ENCODE assay signal across 8 cellular contexts in the genomic region with DNA sequence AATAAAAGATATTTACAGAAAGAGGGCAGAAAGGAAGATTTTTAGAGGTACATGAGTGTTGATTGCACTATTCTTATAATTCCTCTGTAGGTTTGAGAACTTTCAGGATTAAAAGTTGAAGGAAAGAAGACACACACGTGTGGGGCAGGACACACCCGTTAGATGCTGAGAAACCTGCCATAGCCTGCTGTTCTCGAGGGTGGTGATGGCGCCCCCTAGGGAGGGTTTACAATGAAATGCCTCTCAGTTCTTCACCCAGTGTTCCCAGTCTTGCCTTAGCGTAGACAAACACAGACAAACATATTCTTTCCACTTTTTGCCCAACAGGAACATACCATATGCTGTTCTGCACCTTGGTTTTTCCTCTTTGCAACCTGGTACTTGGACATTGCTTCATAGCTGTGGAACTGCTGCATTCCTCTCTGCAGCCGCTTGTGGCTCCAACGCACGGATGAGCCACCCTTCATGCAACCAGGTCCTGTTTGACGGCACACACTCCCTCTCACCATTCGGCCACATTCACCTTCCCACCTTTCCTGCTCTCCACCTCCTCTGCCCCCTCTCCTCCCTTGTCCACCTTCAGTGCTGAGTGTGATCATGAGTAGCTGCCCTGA. TPM values are rescaled to one million over a fixed set of nuclear protein-coding genes. Genes with fewer than 3 reads are reported as not detected.
DNase-seq lines count a peak whose midpoint lies in the region; ATAC-seq, FAIRE-seq and TF ChIP-seq lines count a peak whose summit lies in the region.

No MANE protein-coding gene starts in this region.

- no peak overlapping the region for H3K4me3 ChIP-seq in endothelial cell of umbilical vein (replicated peaks in 1 of 3; ENCODE audit: insufficient read depth in 1 of 3, low read depth in 1 of 3, low read length in 3 of 3)

- H3K9me3 ChIP-seq in endothelial cell of umbilical vein (replicated peaks; ENCODE audit: control insufficient read depth, insufficient read depth, low read length), result no peaks in the 10 kb centered on the region

- H3K79me2 ChIP-seq in endothelial cell of umbilical vein (ENCODE audit: control insufficient read depth, insufficient read depth, low read length), result no peaks in the 10 kb centered on the region

- no peak for TF ChIP-seq POLR2A in endothelial cell of umbilical vein (IDR thresholded peaks at IDR 0.05; ENCODE audit: low read depth, low read length)

- no peaks in the 10 kb centered on the region for H3K36me3 ChIP-seq in endothelial cell of umbilical vein (ENCODE audit: control insufficient read depth in 2 of 2, extremely low read depth in 1 of 2, insufficient read depth in 2 of 2, low read length in 2 of 2)

- CTCF ChIA-PET in endothelial cell of umbilical vein (lab: Charles Lee), result interaction anchor here (1.4 kb wide), 1 partner anchor 83 kb away, joined by 6 read pairs; no protein-coding TSS in a partner anchor

- dilution Hi-C loops in endothelial cell of umbilical vein (cut with MboI; ENCODE audit: extremely low pct_ligation_motif_present, low sequenced_read_pairs), result no loop called here

- H3K27ac ChIP-seq in endothelial cell of umbilical vein (ENCODE audit: insufficient read depth, low read depth, low read length), result no peak overlapping the region

- BruUV-seq in endothelial cell of umbilical vein (replicated peaks; lab: Mats Ljungman, UMichigan), result no TSS peak

- no peak for ATAC-seq in GM21737 (IDR thresholded peaks at IDR 0.05; ENCODE audit: unreplicated experiment)
- ATAC-seq in HG02840 (IDR thresholded peaks at IDR 0.05; ENCODE audit: low FRiP score, unreplicated experiment), result no peak

- no peaks in the 10 kb centered on the region for H3K27me3 ChIP-seq in endothelial cell of umbilical vein (ENCODE audit: control insufficient read depth in 2 of 2, insufficient read depth in 2 of 2, low read length in 2 of 2)

- H3K4me2 ChIP-seq in endothelial cell of umbilical vein (ENCODE audit: insufficient read depth, low read length), result no peak overlapping the region

- DNase-seq in NCI-H82 (lab: John Stamatoyannopoulos, UW) (peak; percentile 2), NCI-H82 treated with DMSO at 0.1 percent for 48 hours (lab: John Stamatoyannopoulos, UW; ENCODE audit: unreplicated experiment) (no peak), OCI-M1 (lab: John Stamatoyannopoulos, UW) (peak; percentile 20), endothelial cell of umbilical vein (ENCODE audit: low read depth, low spot score) (peak; percentile 8)
- DNase-seq in stimulated activated CD4-positive, alpha-beta T cell treated with anti-CD3 and anti-CD28 coated beads, Interleukin-2, amount 100 ng/mL, for 24 hours, result peak; percentile 34 to 51
- no peak for DNase-seq in activated CD8-positive, alpha-beta memory T cell treated with anti-CD3 and anti-CD28 coated beads, Interleukin-2, amount 50 U/mL, for 4 hours

- H3K4me1 ChIP-seq in endothelial cell of umbilical vein (ENCODE audit: control insufficient read depth, extremely low read depth, insufficient read depth, low read length), result no peaks in the 10 kb centered on the region

- intact Hi-C loops in endothelial cell of umbilical vein (cut with micrococcal nuclease), result loop anchor here (1.0 kb wide), 2 partner anchors 75 to 83 kb away; no protein-coding TSS in a partner anchor

- POLR2A ChIA-PET in endothelial cell of umbilical vein (lab: Charles Lee), result no interaction called here

- H3K9me1 ChIP-seq in endothelial cell of umbilical vein (replicated peaks; ENCODE audit: control insufficient read depth, extremely low read depth, insufficient read depth, low read length), result no peaks in the 10 kb centered on the region

- H2AFZ ChIP-seq in endothelial cell of umbilical vein (ENCODE audit: low read depth, low read length), result no peak overlapping the region

- FAIRE-seq in endothelial cell of umbilical vein (lab: Jason Lieb, UNC), result no peak

- H3K9ac ChIP-seq in endothelial cell of umbilical vein (replicated peaks; ENCODE audit: extremely low read depth, insufficient read depth, low read length), result no peak overlapping the region

- peak; percentile 19 to 40 for TF ChIP-seq CTCF in endothelial cell of umbilical vein (IDR thresholded peaks at IDR 0.05; ENCODE audit: extremely low read depth in 1 of 2, insufficient read depth in 1 of 2, low read depth in 1 of 2, low read length in 2 of 2)

- no peaks in the 10 kb centered on the region for H4K20me1 ChIP-seq in endothelial cell of umbilical vein (replicated peaks; ENCODE audit: control insufficient read depth, extremely low read depth, insufficient read depth, low read length)

TF ChIP-seq in endothelial cell of umbilical vein, 7 proteins besides CTCF, POLR2A, EP300 and RAD21:
- TF ChIP-seq MYC (IDR thresholded peaks at IDR 0.05; ENCODE audit: low read depth, low read length) (no peak), EZH2 (IDR thresholded peaks at IDR 0.05; ENCODE audit: borderline replicate concordance, low read depth, low read length, severe bottlenecking) (no peak), POLR2AphosphoS5 (IDR thresholded peaks at IDR 0.05; ENCODE audit: insufficient read depth, low read depth, low read length) (no peak), JUN (IDR thresholded peaks at IDR 0.05; ENCODE audit: borderline replicate concordance, insufficient read depth, insufficient read length, low read depth) (no peak), FOS (IDR thresholded peaks at IDR 0.05; ENCODE audit: borderline replicate concordance, insufficient read depth, low read length) (no peak), GATA2 (IDR thresholded peaks at IDR 0.05; ENCODE audit: insufficient read depth, insufficient read length, low read depth, low read length) (no peak)
- TF ChIP-seq, protein P1, sequence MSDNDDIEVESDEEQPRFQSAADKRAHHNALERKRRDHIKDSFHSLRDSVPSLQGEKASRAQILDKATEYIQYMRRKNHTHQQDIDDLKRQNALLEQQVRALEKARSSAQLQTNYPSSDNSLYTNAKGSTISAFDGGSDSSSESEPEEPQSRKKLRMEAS (IDR thresholded peaks at IDR 0.05; ENCODE audit: insufficient read depth, insufficient read length), result no peak

RNA-seq across cellular contexts. Expression of gene HSPA12A, which starts 23.3 kb away (rescaled TPM):
- 0.22 and 0.30 TPM in 2 replicates for total RNA-seq in endothelial cell of umbilical vein
- 0.24 and 0.29 TPM in 2 replicates for polyA plus RNA-seq in endothelial cell of umbilical vein
- 0.17 and 0.24 TPM in 2 replicates for polyA plus RNA-seq in endothelial cell of umbilical vein (2011; cell fraction: cytosol; rRNA removed)
- polyA plus RNA-seq in endothelial cell of umbilical vein (2011; cell fraction: nucleus; rRNA removed), result 0.71 and 0.81 TPM in 2 replicates
- 0.19 and 0.61 TPM in 2 replicates for polyA plus RNA-seq in endothelial cell of umbilical vein (2012)
- 0.36 and 0.46 TPM in 2 replicates for polyA minus RNA-seq in endothelial cell of umbilical vein
- 0.82 TPM for polyA minus RNA-seq in endothelial cell of umbilical vein (2011; cell fraction: cytosol; rRNA and poly(A)+ RNA removed)
- 0.43 and 0.48 TPM in 2 replicates for polyA minus RNA-seq in endothelial cell of umbilical vein (2011; cell fraction: nucleus; rRNA and poly(A)+ RNA removed)

Comparison
In these comparisons a context has a peak if more than half of its experiments do, and no peak if none do; other contexts are left out.
1. DNase-seq: peak in NCI-H82 (single experiment), OCI-M1 (single experiment), endothelial cell of umbilical vein (single experiment) and stimulated activated CD4-positive, alpha-beta T cell treated with anti-CD3 and anti-CD28 coated beads, Interleukin-2, amount 100 ng/mL, for 24 hours (2 of 2); none in NCI-H82 treated with DMSO at 0.1 percent for 48 hours (single experiment) and activated CD8-positive, alpha-beta memory T cell treated with anti-CD3 and anti-CD28 coated beads, Interleukin-2, amount 50 U/mL, for 4 hours (single experiment).